ENCODE assay signal across 15 cellular contexts in the genomic region with DNA sequence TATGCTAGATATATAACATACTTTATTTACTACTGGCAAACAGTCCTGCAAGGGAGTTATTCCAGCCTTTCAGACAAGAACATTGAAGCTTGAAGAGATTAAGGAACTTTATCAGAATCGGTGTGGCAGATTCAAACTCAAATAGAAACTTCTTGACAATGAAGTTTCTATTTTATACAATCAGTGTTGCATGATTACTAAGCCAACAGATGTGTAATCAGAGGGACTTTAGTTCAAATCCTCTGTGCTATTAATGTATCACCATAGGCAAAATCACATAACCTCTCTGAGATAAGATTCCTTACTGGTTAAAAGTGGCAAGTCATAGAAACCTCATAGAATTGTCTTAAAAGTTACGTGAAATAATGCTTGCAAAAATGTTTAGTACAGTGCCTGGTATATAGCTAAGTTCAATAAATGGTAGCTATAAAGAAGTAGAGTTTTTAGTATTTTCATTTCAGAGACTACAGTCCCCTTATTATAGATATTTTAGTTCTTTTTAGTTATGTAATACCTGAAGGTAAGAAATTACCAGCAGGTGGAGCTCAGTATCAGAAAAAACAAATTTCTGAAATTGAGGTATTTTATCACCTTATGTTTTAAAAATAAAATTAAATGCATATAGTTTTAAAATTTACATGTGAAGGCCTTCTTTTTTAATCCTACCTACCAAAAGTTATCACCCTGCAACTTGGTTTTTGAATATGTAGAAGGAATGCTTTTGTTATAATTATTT.
A peak's percentile ranks its signal among the peaks of the same experiment; 100 is the strongest.
DNase-seq lines count a peak whose midpoint lies in the region; ATAC-seq and TF ChIP-seq lines count a peak whose summit lies in the region.
"Had no signal": no experiment of that assay in that cellular context is flagged by ENCODE, and none has a peak within 500 bp of the region (broad histone marks: within the 10 kb centered on the region; RNA-seq: fewer than 3 reads in every experiment).

No MANE protein-coding gene starts in this region.

- WGBS in ovary, 3 donors = 84 to 90% (median 86%) methylated on average over 2 of the region's 2 CpGs

- H3K36me3 Mint-ChIP-seq in mesothelial cell of epicardium = no peaks in the 10 kb centered on the region
- H3K36me3 Mint-ChIP-seq in T-helper 17 cell (ENCODE audit: low read depth) = no peaks in the 10 kb centered on the region

- H3K27me3 ChIP-seq in RWPE2 (ENCODE audit: insufficient read depth, poor library complexity, severe bottlenecking) (no peaks in the 10 kb centered on the region), ovary (no peaks in the 10 kb centered on the region)

- no peaks in the 10 kb centered on the region for H3K9me3 Mint-ChIP-seq in mesothelial cell of epicardium
- H3K9me3 Mint-ChIP-seq: activated T-cell treated with anti-CD3 and anti-CD28 coated beads, Interleukin-2, amount 50 U/mL, for 72 hours; effector memory CD8-positive, alpha-beta T cell had no signal

- intact Hi-C loops in ovary (cut with DNase I) = no loop called here

- H3K4me1 Mint-ChIP-seq in mesothelial cell of epicardium = no peaks in the 10 kb centered on the region
- H3K4me1 Mint-ChIP-seq in T-helper 17 cell = no peaks in the 10 kb centered on the region

- TF ChIP-seq CTCF in RWPE2 (IDR thresholded peaks at IDR 0.05; ENCODE audit: poor library complexity, severe bottlenecking) (peak; percentile 81), mesothelial cell of epicardium (IDR thresholded peaks at IDR 0.05; ENCODE audit: unreplicated experiment) (peak; percentile 33), ovary (IDR thresholded peaks at IDR 0.05) (no peak)

- H3K36me3 ChIP-seq in RWPE2 (ENCODE audit: low read depth) (no peaks in the 10 kb centered on the region), ovary (no peaks in the 10 kb centered on the region)

- in situ Hi-C loops in G401 (cut with HindIII; ENCODE audit: low sequenced_read_pairs) = no loop called here

- peak; percentile 53 for ATAC-seq in HG02678 (IDR thresholded peaks at IDR 0.05; ENCODE audit: unreplicated experiment)
- ATAC-seq in RWPE2 (ENCODE audit: low read depth) = no peak
- ATAC-seq in HG03521 (IDR thresholded peaks at IDR 0.05; ENCODE audit: unreplicated experiment) = no peak
- no peak for ATAC-seq in T-helper 17 cell
- ATAC-seq: effector memory CD8-positive, alpha-beta T cell had no signal

- H3K27ac Mint-ChIP-seq in mesothelial cell of epicardium (no peak overlapping the region), T-helper 17 cell (no peak overlapping the region)
- H3K27ac Mint-ChIP-seq: activated T-cell treated with anti-CD3 and anti-CD28 coated beads, Interleukin-2, amount 50 U/mL, for 72 hours; effector memory CD8-positive, alpha-beta T cell had no signal

- peak; percentile 15 for DNase-seq in G401 (ENCODE audit: low spot score)
- DNase-seq in RWPE2 (ENCODE audit: low spot score) = no peak
- DNase-seq in mesothelial cell of epicardium (ENCODE audit: low spot score in 2 of 2, unreplicated experiment in 2 of 2) = no peak
- DNase-seq in ovary = no peak
- DNase-seq in T-helper 17 cell = no peak
- DNase-seq in germinal center (ENCODE audit: low spot score) = no peak
- DNase-seq: activated T-cell treated with anti-CD3 and anti-CD28 coated beads, Interleukin-2, amount 50 U/mL, for 72 hours; DMS153; effector memory CD8-positive, alpha-beta T cell; islet precursor cell; NCI-H2171; posterior cingulate gyrus; T-helper 1 cell had no signal

- H3K27ac ChIP-seq in RWPE2 (ENCODE audit: poor library complexity, severe bottlenecking) (no peak overlapping the region), ovary (no peak overlapping the region)

- H3K27me3 Mint-ChIP-seq in mesothelial cell of epicardium (ENCODE audit: low read depth) = no peaks in the 10 kb centered on the region
- no peaks in the 10 kb centered on the region for H3K27me3 Mint-ChIP-seq in T-helper 17 cell
- H3K27me3 Mint-ChIP-seq: effector memory CD8-positive, alpha-beta T cell had no signal

- no peak for TF ChIP-seq POLR2A in ovary (IDR thresholded peaks at IDR 0.05)

- H3K4me3 Mint-ChIP-seq in mesothelial cell of epicardium = no peak overlapping the region
- H3K4me3 Mint-ChIP-seq in T-helper 17 cell = no peak overlapping the region
- H3K4me3 Mint-ChIP-seq: activated T-cell treated with anti-CD3 and anti-CD28 coated beads, Interleukin-2, amount 50 U/mL, for 72 hours; effector memory CD8-positive, alpha-beta T cell had no signal

- no peaks in the 10 kb centered on the region for H3K4me1 ChIP-seq in RWPE2 (ENCODE audit: insufficient read depth, poor library complexity, severe bottlenecking)
- H3K4me1 ChIP-seq in ovary (ENCODE audit: insufficient read depth) = no peaks in the 10 kb centered on the region

- H3K9me3 ChIP-seq in RWPE2 (ENCODE audit: severe bottlenecking) (no peaks in the 10 kb centered on the region), ovary (no peaks in the 10 kb centered on the region), T-helper 17 cell (ENCODE audit: control insufficient read depth, low read length, poor library complexity, severe bottlenecking) (no peaks in the 10 kb centered on the region)

- TF ChIP-seq EP300 in ovary (IDR thresholded peaks at IDR 0.05) = no peak

- no peak overlapping the region for H3K4me3 ChIP-seq in RWPE2 (ENCODE audit: severe bottlenecking)
- H3K4me3 ChIP-seq in ovary = no peak overlapping the region

Comparison
In these comparisons a context has a peak if more than half of its experiments do, and no peak if none do; other contexts are left out.
1. CTCF ChIP-seq: peak in RWPE2 (single experiment) and mesothelial cell of epicardium (single experiment); none in ovary (0 of 3).